In the genomic region with DNA sequence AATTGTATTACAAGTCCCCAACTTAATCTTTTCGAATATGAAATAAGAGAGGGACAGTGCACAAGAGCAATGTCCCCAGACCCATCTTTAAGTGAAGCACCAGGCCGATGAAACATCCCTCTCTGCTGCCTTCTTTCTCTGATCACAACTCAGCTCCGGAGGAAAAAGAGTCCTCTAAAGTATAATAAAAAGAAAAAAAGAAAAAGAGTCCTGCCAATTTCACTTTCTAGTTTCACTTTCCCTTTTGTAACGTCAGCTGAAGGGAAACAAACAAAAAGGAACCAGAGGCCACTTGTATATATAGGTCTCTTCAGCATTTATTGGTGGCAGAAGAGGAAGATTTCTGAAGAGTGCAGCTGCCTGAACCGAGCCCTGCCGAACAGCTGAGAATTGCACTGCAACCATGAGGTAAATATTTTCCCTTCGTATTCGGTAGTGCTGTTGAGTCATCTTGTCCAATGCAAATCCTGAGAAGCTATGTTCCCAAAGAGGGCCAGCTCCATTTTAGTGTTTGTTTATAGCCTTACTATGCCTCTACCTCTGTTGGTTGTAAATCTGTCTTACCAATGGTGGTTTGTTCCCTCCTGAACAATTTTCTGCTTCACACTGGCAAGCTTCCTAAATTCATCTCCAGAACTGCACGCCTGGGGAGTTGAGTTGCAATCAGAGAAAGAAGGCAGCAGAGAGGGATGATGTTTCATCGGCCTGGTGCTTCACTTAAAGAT, we compare ENCODE assay signal across 8 cellular contexts. TPM values are rescaled to one million over a fixed set of nuclear protein-coding genes. Genes with fewer than 3 reads are reported as not detected.
DNase-seq lines count a peak whose midpoint lies in the region; ATAC-seq and TF ChIP-seq lines count a peak whose summit lies in the region.

A gene with protein sequence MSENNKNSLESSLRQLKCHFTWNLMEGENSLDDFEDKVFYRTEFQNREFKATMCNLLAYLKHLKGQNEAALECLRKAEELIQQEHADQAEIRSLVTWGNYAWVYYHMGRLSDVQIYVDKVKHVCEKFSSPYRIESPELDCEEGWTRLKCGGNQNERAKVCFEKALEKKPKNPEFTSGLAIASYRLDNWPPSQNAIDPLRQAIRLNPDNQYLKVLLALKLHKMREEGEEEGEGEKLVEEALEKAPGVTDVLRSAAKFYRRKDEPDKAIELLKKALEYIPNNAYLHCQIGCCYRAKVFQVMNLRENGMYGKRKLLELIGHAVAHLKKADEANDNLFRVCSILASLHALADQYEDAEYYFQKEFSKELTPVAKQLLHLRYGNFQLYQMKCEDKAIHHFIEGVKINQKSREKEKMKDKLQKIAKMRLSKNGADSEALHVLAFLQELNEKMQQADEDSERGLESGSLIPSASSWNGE (plus strand): TSS at position 326 of the 725 bp plus-strand sequence. CDS start 78 bp downstream, at position 404.

- no peaks in the 10 kb centered on the region for H4K20me1 ChIP-seq in GM23338 (replicated peaks; ENCODE audit: insufficient read depth)

- H3K4me3 ChIP-seq in GM23338 (no peak within 1 kb of the TSS), MG63 (peak within 1 kb of the TSS; percentile 52), thymus (ENCODE audit: low read length) (peak within 1 kb of the TSS; percentile 57)

- peak within 1 kb of the TSS; percentile 94 for H2AFZ ChIP-seq in GM23338

- peaks cover 24% of the 10 kb centered on the region for H3K4me1 Mint-ChIP-seq in GM23338
- H3K4me1 Mint-ChIP-seq in T-helper 2 cell treated with Interferon-gamma antibody and Interleukin-4, amounts not matched to agents 5 μg/mL and 100 μg/mL, for 36 hours (ENCODE audit: low read depth) = peaks cover 24% of the 10 kb centered on the region

- H3K9me3 Mint-ChIP-seq in GM23338 = no peaks in the 10 kb centered on the region
- peaks cover 15% of the 10 kb centered on the region for H3K9me3 Mint-ChIP-seq in T-helper 2 cell treated with Interferon-gamma antibody and Interleukin-4, amounts not matched to agents 5 μg/mL and 100 μg/mL, for 36 hours

- peaks cover 1% of the 10 kb centered on the region for H3K27me3 Mint-ChIP-seq in GM23338 (ENCODE audit: insufficient read depth, low read depth, poor library complexity)
- H3K27me3 Mint-ChIP-seq in T-helper 2 cell treated with Interferon-gamma antibody and Interleukin-4, amounts not matched to agents 5 μg/mL and 100 μg/mL, for 36 hours (ENCODE audit: low read depth) = peaks cover 24% of the 10 kb centered on the region

- H3K36me3 Mint-ChIP-seq in GM23338 (ENCODE audit: low read depth) = no peaks in the 10 kb centered on the region
- H3K36me3 Mint-ChIP-seq in T-helper 2 cell treated with Interferon-gamma antibody and Interleukin-4, amounts not matched to agents 5 μg/mL and 100 μg/mL, for 36 hours (ENCODE audit: low read depth) = peaks cover 6% of the 10 kb centered on the region

- H3K27me3 ChIP-seq in GM23338 (ENCODE audit: insufficient read depth) (no peaks in the 10 kb centered on the region), MG63 (no peaks in the 10 kb centered on the region), thymus (ENCODE audit: control insufficient read depth, insufficient read depth) (no peaks in the 10 kb centered on the region)

- H3K27ac ChIP-seq in GM23338 (ENCODE audit: low read depth) (no peak within 1 kb of the TSS), thymus (ENCODE audit: low read depth) (peak within 1 kb of the TSS; percentile 88)

- H3K9me2 ChIP-seq in GM23338 (ENCODE audit: insufficient read depth) = no peaks in the 10 kb centered on the region

- peak; percentile 5 for DNase-seq in NCI-H1436 (lab: John Stamatoyannopoulos, UW)
- no peak for DNase-seq in NCI-H1436 treated with DMSO at 0.1 percent for 48 hours (lab: John Stamatoyannopoulos, UW)
- DNase-seq in GM23338 (ENCODE audit: low spot score) = peak; percentile 8
- peak; percentile 41 for DNase-seq in MG63
- DNase-seq in T-helper 2 cell treated with Interferon-gamma antibody and Interleukin-4, amounts not matched to agents 5 μg/mL and 100 μg/mL, for 36 hours (ENCODE audit: low spot score) = peak; percentile 18
- DNase-seq in cerebellum (ENCODE audit: low spot score) = peak; percentile 54
- peak; percentile 76 to 79 for DNase-seq in lung microvascular endothelial cell (ENCODE audit: low read depth in 2 of 2)

- no peak within 1 kb of the TSS for H3K4me2 ChIP-seq in GM23338

- ATAC-seq in GM23338 = no peak; the same call in 2 of the 3 replicates

- TF ChIP-seq CTCF in GM23338 (conservative IDR thresholded peaks at IDR 0.05; ENCODE audit: low read depth in 2 of 2) = no peak

- no peaks in the 10 kb centered on the region for H3K9me3 ChIP-seq in MG63
- H3K9me3 ChIP-seq in thymus (ENCODE audit: control insufficient read depth) = no peaks in the 10 kb centered on the region

- H3K36me3 ChIP-seq in GM23338 (ENCODE audit: insufficient read depth) (no peaks in the 10 kb centered on the region), MG63 (no peaks in the 10 kb centered on the region), thymus (ENCODE audit: control insufficient read depth, insufficient read depth) (peaks cover 10% of the 10 kb centered on the region)

- peak within 1 kb of the TSS; percentile 30; the same call in 1 of the 2 replicates for H3K27ac Mint-ChIP-seq in GM23338
- H3K27ac Mint-ChIP-seq in T-helper 2 cell treated with Interferon-gamma antibody and Interleukin-4, amounts not matched to agents 5 μg/mL and 100 μg/mL, for 36 hours = peak within 1 kb of the TSS; percentile 83

- H3F3A ChIP-seq in GM23338 (replicated peaks; ENCODE audit: low read depth) = no peaks in the 10 kb centered on the region

- H3K4me1 ChIP-seq in GM23338 (ENCODE audit: insufficient read depth) (peaks cover 13% of the 10 kb centered on the region; the same call in 1 of the 2 replicates), thymus (ENCODE audit: control insufficient read depth, insufficient read depth, low read length) (peaks cover 11% of the 10 kb centered on the region)

- H3K4me3 Mint-ChIP-seq in GM23338 = no peak within 1 kb of the TSS
- H3K4me3 Mint-ChIP-seq in T-helper 2 cell treated with Interferon-gamma antibody and Interleukin-4, amounts not matched to agents 5 μg/mL and 100 μg/mL, for 36 hours = peak within 1 kb of the TSS; percentile 85

- H3K79me2 ChIP-seq in GM23338 (replicated peaks; ENCODE audit: insufficient read depth) = no peaks in the 10 kb centered on the region

- WGBS in thymus = 2% methylated on average over 10 of the region's 10 CpGs

RNA-seq across cellular contexts. Expression of the gene that starts here (rescaled TPM):
- total RNA-seq in GM23338 (2014; rRNA removed; shearing (Covaris generic)) = not detected in 2 replicates
- polyA plus RNA-seq in GM23338 (2016; fragmentation: Nextera tagmentation; extraction: Ambion mirVana) = 0.10 and 0.24 TPM in 2 replicates
- 14.3 and 18.7 TPM in 2 replicates for total RNA-seq in MG63 (2014; rRNA removed; shearing (Covaris generic); ENCODE audit: low replicate concordance)
- 3.4 TPM for total RNA-seq in cerebellum
- 3.1 and 8.1 TPM in 2 replicates for total RNA-seq in lung microvascular endothelial cell
- polyA plus RNA-seq in thymus = 16.0 TPM

Comparison
In these comparisons a context has a peak if more than half of its experiments do, and no peak if none do; other contexts are left out.
1. RNA of the gene that starts here (polyA plus RNA-seq): 16.0 TPM in thymus (single experiment); 0.10 to 0.24 TPM in GM23338; every median in the first group is over 10 times any median in the second.
2. Peak in DNase-seq in GM23338; RNA of the gene not detected or under 1 TPM.